ENCODE assay signal across 7 cellular contexts in the genomic region with DNA sequence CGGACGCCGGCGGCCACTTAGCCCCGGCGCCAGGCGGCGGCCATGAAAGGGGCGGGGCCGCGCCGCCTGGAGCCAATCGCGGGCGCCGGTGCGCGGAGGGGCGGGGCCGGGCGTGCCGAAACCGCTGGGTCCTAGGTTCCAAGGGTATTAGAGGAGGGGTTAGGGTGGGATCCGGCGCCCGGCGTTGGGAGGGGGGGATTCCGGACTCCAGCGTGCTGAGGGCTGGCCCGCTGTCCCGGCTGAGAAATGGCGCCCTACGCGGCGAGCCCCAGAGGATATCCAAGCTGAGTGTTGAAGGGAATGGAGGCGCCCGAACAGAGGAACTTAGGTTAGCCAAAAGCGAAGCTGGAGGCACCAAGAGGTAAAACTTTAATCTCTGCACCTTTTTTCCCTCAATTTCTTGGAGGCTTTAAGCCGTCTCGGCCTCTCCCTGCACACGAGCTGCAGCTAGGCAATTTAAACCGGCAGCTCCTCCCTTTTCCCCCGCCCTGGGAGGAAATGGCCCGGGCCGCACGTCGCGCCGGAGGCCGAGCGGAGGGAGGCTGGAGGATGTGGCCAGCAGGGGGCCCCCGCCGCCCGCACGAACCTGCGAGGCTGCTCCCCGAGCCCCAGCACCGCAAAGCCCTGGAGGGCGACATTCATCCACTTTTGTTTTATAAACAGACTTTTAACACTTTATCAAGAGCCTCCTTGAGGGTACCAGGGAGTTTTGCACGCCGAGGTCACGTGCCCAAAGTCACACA. TPM values are rescaled to one million over a fixed set of nuclear protein-coding genes. Genes with fewer than 3 reads are reported as not detected.
DNase-seq lines count a peak whose midpoint lies in the region; ATAC-seq and TF ChIP-seq lines count a peak whose summit lies in the region.

A gene with protein sequence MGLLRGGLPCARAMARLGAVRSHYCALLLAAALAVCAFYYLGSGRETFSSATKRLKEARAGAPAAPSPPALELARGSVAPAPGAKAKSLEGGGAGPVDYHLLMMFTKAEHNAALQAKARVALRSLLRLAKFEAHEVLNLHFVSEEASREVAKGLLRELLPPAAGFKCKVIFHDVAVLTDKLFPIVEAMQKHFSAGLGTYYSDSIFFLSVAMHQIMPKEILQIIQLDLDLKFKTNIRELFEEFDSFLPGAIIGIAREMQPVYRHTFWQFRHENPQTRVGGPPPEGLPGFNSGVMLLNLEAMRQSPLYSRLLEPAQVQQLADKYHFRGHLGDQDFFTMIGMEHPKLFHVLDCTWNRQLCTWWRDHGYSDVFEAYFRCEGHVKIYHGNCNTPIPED (minus strand): TSS at position 44 of the 743 bp plus-strand sequence. CDS start 101 bp downstream, outside the sequence.

- WGBS in hepatocyte (ENCODE audit: low lambda C conversion rate, missing lambda C conversion rate), result under 1% methylated on average over 31 of the region's 62 CpGs

- H4K20me1 ChIP-seq in hepatocyte (ENCODE audit: insufficient read depth, poor library complexity, severe bottlenecking), result no peaks in the 10 kb centered on the region

- H3K27me3 ChIP-seq in hepatocyte, result no peaks in the 10 kb centered on the region

- DNase-seq in NCI-H1930 (lab: John Stamatoyannopoulos, UW) (peak; percentile 77 to 84), T-helper 9 cell (peak; percentile 81), astrocyte of the hippocampus (ENCODE audit: low read depth, low spot score) (peak; percentile 97), hepatocyte (ENCODE audit: low spot score) (peak; percentile 95), retinal pigment epithelial cell (ENCODE audit: low read depth) (peak; percentile 54)

- no peaks in the 10 kb centered on the region for H3K9me2 ChIP-seq in hepatocyte (replicated peaks; ENCODE audit: insufficient read depth)

- H3K79me2 ChIP-seq in hepatocyte, result peaks cover 25% of the 10 kb centered on the region

- TF ChIP-seq CTCF in hepatocyte (IDR thresholded peaks at IDR 0.05; ENCODE audit: poor library complexity) (peak; percentile 99), retinal pigment epithelial cell (conservative IDR thresholded peaks at IDR 0.05; ENCODE audit: low read depth, low read length) (peak; percentile 81)

- no peaks in the 10 kb centered on the region for H3K36me3 ChIP-seq in hepatocyte (replicated peaks; ENCODE audit: insufficient read depth, low read depth)

- H3K27ac ChIP-seq in hepatocyte, result peak within 1 kb of the TSS; percentile 87

- ATAC-seq in GM18508 (IDR thresholded peaks at IDR 0.05; ENCODE audit: insufficient read depth, unreplicated experiment) (peak; percentile 44), HG02981 (IDR thresholded peaks at IDR 0.05; ENCODE audit: unreplicated experiment) (peak; percentile 82)

- H3K9me3 ChIP-seq in hepatocyte (ENCODE audit: low read depth), result no peaks in the 10 kb centered on the region

- H3K4me2 ChIP-seq in hepatocyte, result peak within 1 kb of the TSS; percentile 100

- peak within 1 kb of the TSS; percentile 92 for H2AFZ ChIP-seq in hepatocyte

- H3K4me3 ChIP-seq in hepatocyte, result peak within 1 kb of the TSS; percentile 92
- peak within 1 kb of the TSS; percentile 86 for H3K4me3 ChIP-seq in retinal pigment epithelial cell (ENCODE audit: low read length)

- H3K4me1 ChIP-seq in hepatocyte (ENCODE audit: insufficient read depth), result peaks cover 13% of the 10 kb centered on the region

RNA-seq across cellular contexts. Expression of the gene that starts here (rescaled TPM):
- 22.3 and 25.6 TPM in 2 replicates for total RNA-seq in hepatocyte
- polyA plus RNA-seq in hepatocyte, result 15.8 and 20.9 TPM in 2 replicates

Comparison
In these comparisons a context has a peak if more than half of its experiments do, and no peak if none do; other contexts are left out.
1. Peak in every context shown above with its lines: DNase-seq, ATAC-seq, H3K4me3 ChIP-seq and H3K27ac ChIP-seq.